Comparison of ENCODE assay signal across 21 cellular contexts in the genomic region with DNA sequence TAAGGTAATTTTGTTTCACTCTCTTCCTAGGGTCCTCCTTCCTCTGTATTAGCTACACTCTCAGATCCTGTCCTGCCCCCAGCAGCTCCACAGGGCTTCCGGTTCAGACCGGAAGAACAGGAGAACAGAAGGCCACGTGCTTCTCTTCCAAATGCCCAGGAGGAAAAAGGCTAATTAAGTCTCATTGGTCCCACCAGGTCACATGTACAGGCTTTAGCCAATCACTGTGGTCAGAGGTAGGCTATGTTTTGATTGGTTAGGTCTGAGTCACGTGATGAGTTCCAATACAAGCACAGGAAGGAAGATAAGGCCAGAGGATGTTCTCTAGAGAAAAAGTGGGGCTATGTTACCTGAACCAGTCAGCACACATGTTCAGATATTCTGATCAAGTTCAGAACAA.
A peak's percentile ranks its signal among the peaks of the same experiment; 100 is the strongest.
DNase-seq lines count a peak whose midpoint lies in the region; ATAC-seq and TF ChIP-seq lines count a peak whose summit lies in the region.
"Had no signal": no experiment of that assay in that cellular context is flagged by ENCODE, and none has a peak within 500 bp of the region (broad histone marks: within the 10 kb centered on the region; RNA-seq: fewer than 3 reads in every experiment).

No MANE protein-coding gene starts in this region.

- H4K5ac ChIP-seq in IMR-90 (ENCODE audit: low read depth, low read length): no peak overlapping the region

- no peaks in the 10 kb centered on the region for H3K9me3 ChIP-seq in IMR-90 (ENCODE audit: control insufficient read depth, insufficient read depth, low read length)
- H3K9me3 ChIP-seq: heart left ventricle, neutrophil had no signal

- no peak for TF ChIP-seq POLR2A in IMR-90 (IDR thresholded peaks at IDR 0.05; ENCODE audit: low read depth, low read length)

- no peak for TF ChIP-seq RAD21 in IMR-90 (IDR thresholded peaks at IDR 0.05; ENCODE audit: low read length)

- no peaks in the 10 kb centered on the region for H3K9me1 ChIP-seq in IMR-90 (ENCODE audit: insufficient read depth, low read length)

- TF ChIP-seq CTCF in IMR-90 (conservative IDR thresholded peaks at IDR 0.05; ENCODE audit: low read depth, low read length) (no peak), progenitor cell of endocrine pancreas (IDR thresholded peaks at IDR 0.05; ENCODE audit: unreplicated experiment) (no peak)

- CTCF ChIA-PET in activated naive CD4-positive, alpha-beta T cell treated with anti-CD3 and anti-CD28 coated beads for 36 hours (lab: Charles Lee): no interaction called here
- CTCF ChIA-PET in IMR-90 (lab: Yijun Ruan, JAX): no interaction called here

- no peak overlapping the region for H3K18ac ChIP-seq in IMR-90 (ENCODE audit: low read depth, low read length)

- dilution Hi-C loops in IMR-90 (cut with HindIII; ENCODE audit: low sequenced_read_pairs, unreplicated experiment): no loop called here

- peaks cover 78% of the 10 kb centered on the region for H3K4me1 Mint-ChIP-seq in activated naive CD4-positive, alpha-beta T cell treated with anti-CD3 and anti-CD28 coated beads for 36 hours (ENCODE audit: low read depth)
- H3K4me1 Mint-ChIP-seq in T-helper 1 cell treated with Interleukin-12 subunit alpha and Interleukin-12 subunit beta and Interleukin-4 antibody, amounts not matched to agents 30 μg/mL and 1 μg/mL, for 36 hours (ENCODE audit: low read depth): peaks cover 50% of the 10 kb centered on the region
- H3K4me1 Mint-ChIP-seq in progenitor cell of endocrine pancreas (ENCODE audit: low read depth): peaks cover 35% of the 10 kb centered on the region
- peaks cover 31% of the 10 kb centered on the region for H3K4me1 Mint-ChIP-seq in stimulated activated naive CD8-positive, alpha-beta T cell treated with anti-CD3 and anti-CD28 coated beads, Interleukin-15, amount 100 ng/mL, for 72 hours

- no peak overlapping the region for H2BK15ac ChIP-seq in IMR-90 (ENCODE audit: low read depth, low read length)

- H2BK5ac ChIP-seq in IMR-90 (ENCODE audit: low read depth, low read length, poor library complexity, severe bottlenecking): no peak overlapping the region

- intact Hi-C loops in activated naive CD4-positive, alpha-beta T cell treated with anti-CD3 and anti-CD28 coated beads for 36 hours (cut with micrococcal nuclease): loop anchor here (10.0 kb wide), 1 partner anchor 793 kb away; no protein-coding TSS in a partner anchor
- intact Hi-C loops in IMR-90 (cut with micrococcal nuclease): no loop called here

- H3K27me3 Mint-ChIP-seq in activated naive CD4-positive, alpha-beta T cell treated with anti-CD3 and anti-CD28 coated beads for 36 hours (ENCODE audit: low read depth): no peaks in the 10 kb centered on the region
- H3K27me3 Mint-ChIP-seq in T-helper 1 cell treated with Interleukin-12 subunit alpha and Interleukin-12 subunit beta and Interleukin-4 antibody, amounts not matched to agents 30 μg/mL and 1 μg/mL, for 36 hours (ENCODE audit: low read depth): no peaks in the 10 kb centered on the region
- no peaks in the 10 kb centered on the region for H3K27me3 Mint-ChIP-seq in progenitor cell of endocrine pancreas
- peaks cover 16% of the 10 kb centered on the region for H3K27me3 Mint-ChIP-seq in stimulated activated naive CD8-positive, alpha-beta T cell treated with anti-CD3 and anti-CD28 coated beads, Interleukin-15, amount 100 ng/mL, for 72 hours

- H2AK5ac ChIP-seq in IMR-90 (ENCODE audit: low read depth, low read length): no peak overlapping the region

- no peak overlapping the region for H2BK20ac ChIP-seq in IMR-90 (ENCODE audit: low read depth, low read length)

- H3K23ac ChIP-seq in IMR-90 (ENCODE audit: low read depth, low read length): no peak overlapping the region

- in situ Hi-C loops in IMR-90 (cut with MboI; ENCODE audit: low sequenced_read_pairs): no loop called here

- no peak overlapping the region for H3K4me2 ChIP-seq in IMR-90 (ENCODE audit: low read depth, low read length)
- H3K4me2 ChIP-seq: PC-9 had no signal

- no peak overlapping the region for H2AK9ac ChIP-seq in IMR-90 (replicated peaks; ENCODE audit: low read depth, low read length, poor library complexity)

- no peak overlapping the region for H4K8ac ChIP-seq in IMR-90 (ENCODE audit: low read depth in 2 of 2, low read length in 2 of 2)

- H3K56ac ChIP-seq in IMR-90 (ENCODE audit: extremely low read depth, insufficient read depth, low read length): no peak overlapping the region

- no peak overlapping the region for H3K14ac ChIP-seq in IMR-90 (replicated peaks; ENCODE audit: low read depth, low read length)

- H3K4me1 ChIP-seq in IMR-90 (ENCODE audit: control insufficient read depth, insufficient read depth, low read length): no peaks in the 10 kb centered on the region

- H3K4me3 Mint-ChIP-seq in activated naive CD4-positive, alpha-beta T cell treated with anti-CD3 and anti-CD28 coated beads for 36 hours: no peak overlapping the region
- H3K4me3 Mint-ChIP-seq in T-helper 1 cell treated with Interleukin-12 subunit alpha and Interleukin-12 subunit beta and Interleukin-4 antibody, amounts not matched to agents 30 μg/mL and 1 μg/mL, for 36 hours: no peak overlapping the region
- no peak overlapping the region for H3K4me3 Mint-ChIP-seq in progenitor cell of endocrine pancreas (ENCODE audit: low read depth)
- no peak overlapping the region for H3K4me3 Mint-ChIP-seq in stimulated activated naive CD8-positive, alpha-beta T cell treated with anti-CD3 and anti-CD28 coated beads, Interleukin-15, amount 100 ng/mL, for 72 hours
- H3K4me3 Mint-ChIP-seq: CD4-positive, alpha-beta memory T cell had no signal

- POLR2A ChIA-PET in IMR-90 (lab: Charles Lee; ENCODE audit: unreplicated experiment): no interaction called here

- WGBS in IMR-90 (ENCODE audit: extremely low coverage in 2 of 2, insufficient read length in 1 of 2), 2 experiments: no CpG with 5 or more reads among the region's 4 CpGs

- H2AFZ ChIP-seq in IMR-90 (replicated peaks; ENCODE audit: low read length, poor library complexity): no peak overlapping the region
- H2AFZ ChIP-seq: PC-9 had no signal

- no peaks in the 10 kb centered on the region for H3K36me3 ChIP-seq in IMR-90 (ENCODE audit: control insufficient read depth, insufficient read depth, low read length)
- H3K36me3 ChIP-seq: heart left ventricle, neutrophil had no signal

- H3K4ac ChIP-seq in IMR-90 (ENCODE audit: low read depth, low read length): no peak overlapping the region

- no peak overlapping the region for H4K91ac ChIP-seq in IMR-90 (ENCODE audit: insufficient read depth, low read depth, low read length)

- no peaks in the 10 kb centered on the region for H3K79me1 ChIP-seq in IMR-90 (ENCODE audit: low read depth in 1 of 2, low read length in 2 of 2)

- no peak for DNase-seq in activated naive CD4-positive, alpha-beta T cell treated with anti-CD3 and anti-CD28 coated beads for 36 hours
- DNase-seq in activated naive CD4-positive, alpha-beta T cell treated with Interleukin-2 at 50 U/mL for 16 hours: no peak
- DNase-seq in IMR-90 (no peak), progenitor cell of endocrine pancreas (ENCODE audit: low spot score, unreplicated experiment) (no peak), kidney glomerular epithelial cell (lab: John Stamatoyannopoulos, UW) (no peak)
- DNase-seq in stimulated activated naive CD8-positive, alpha-beta T cell treated with anti-CD3 and anti-CD28 coated beads, Interleukin-15, amount 100 ng/mL, for 72 hours: no peak
- DNase-seq: activated CD4-positive, alpha-beta T cell treated with anti-CD3 and anti-CD28 coated beads for 1 hour; activated CD8-positive, alpha-beta memory T cell treated with anti-CD3 and anti-CD28 coated beads, Interleukin-2, amount 50 U/mL, for 4 hours; activated effector memory CD4-positive, alpha-beta T cell treated with anti-CD3 and anti-CD28 coated beads, Interleukin-2, amount 50 U/mL, for 16 hours; aorta; CD4-positive, alpha-beta memory T cell; DMS53; effector CD8-positive, alpha-beta T cell; Kasumi-1; NCI-H1417 treated with DMSO at 0.1 percent for 48 hours; PC-9; T-helper 9 cell had no signal

- H4K20me1 ChIP-seq in IMR-90 (ENCODE audit: insufficient read depth, low read length): no peaks in the 10 kb centered on the region

- H3K27ac ChIP-seq in IMR-90 (ENCODE audit: insufficient read depth, low read length): no peak overlapping the region
- H3K27ac ChIP-seq: heart left ventricle, neutrophil, PC-9 had no signal

- H3K9me3 Mint-ChIP-seq in activated naive CD4-positive, alpha-beta T cell treated with anti-CD3 and anti-CD28 coated beads for 36 hours: no peaks in the 10 kb centered on the region
- no peaks in the 10 kb centered on the region for H3K9me3 Mint-ChIP-seq in T-helper 1 cell treated with Interleukin-12 subunit alpha and Interleukin-12 subunit beta and Interleukin-4 antibody, amounts not matched to agents 30 μg/mL and 1 μg/mL, for 36 hours
- H3K9me3 Mint-ChIP-seq in progenitor cell of endocrine pancreas (ENCODE audit: low read depth): peaks cover 2% of the 10 kb centered on the region
- H3K9me3 Mint-ChIP-seq in stimulated activated naive CD8-positive, alpha-beta T cell treated with anti-CD3 and anti-CD28 coated beads, Interleukin-15, amount 100 ng/mL, for 72 hours: no peaks in the 10 kb centered on the region

- ATAC-seq in IMR-90 (ENCODE audit: low read depth) (no peak), HG03196 (IDR thresholded peaks at IDR 0.05; ENCODE audit: unreplicated experiment) (no peak)
- ATAC-seq in stimulated activated naive CD8-positive, alpha-beta T cell treated with anti-CD3 and anti-CD28 coated beads, Interleukin-15, amount 100 ng/mL, for 72 hours: no peak

- H3K9ac ChIP-seq in IMR-90 (ENCODE audit: low read depth, low read length): no peak overlapping the region

- no peaks in the 10 kb centered on the region for H3K27me3 ChIP-seq in IMR-90 (ENCODE audit: control insufficient read depth, insufficient read depth, low read length)
- H3K27me3 ChIP-seq: heart left ventricle had no signal

- H2BK120ac ChIP-seq in IMR-90 (ENCODE audit: low read depth, low read length): no peak overlapping the region

- BruUV-seq in IMR-90 (replicated peaks; lab: Mats Ljungman, UMichigan): no TSS peak

- no peak overlapping the region for H3K4me3 ChIP-seq in IMR-90 (ENCODE audit: insufficient read depth, low read depth, low read length)
- H3K4me3 ChIP-seq: heart left ventricle, PC-9 had no signal

- peaks cover 21% of the 10 kb centered on the region for H3K36me3 Mint-ChIP-seq in activated naive CD4-positive, alpha-beta T cell treated with anti-CD3 and anti-CD28 coated beads for 36 hours (ENCODE audit: low read depth)
- H3K36me3 Mint-ChIP-seq in T-helper 1 cell treated with Interleukin-12 subunit alpha and Interleukin-12 subunit beta and Interleukin-4 antibody, amounts not matched to agents 30 μg/mL and 1 μg/mL, for 36 hours (ENCODE audit: low read depth): peaks cover 19% of the 10 kb centered on the region
- H3K36me3 Mint-ChIP-seq in progenitor cell of endocrine pancreas (ENCODE audit: insufficient read depth): no peaks in the 10 kb centered on the region

- peak overlapping the region; percentile 50 for H3K27ac Mint-ChIP-seq in activated naive CD4-positive, alpha-beta T cell treated with anti-CD3 and anti-CD28 coated beads for 36 hours
- peak overlapping the region; percentile 64 for H3K27ac Mint-ChIP-seq in T-helper 1 cell treated with Interleukin-12 subunit alpha and Interleukin-12 subunit beta and Interleukin-4 antibody, amounts not matched to agents 30 μg/mL and 1 μg/mL, for 36 hours
- peak overlapping the region; percentile 68 for H3K27ac Mint-ChIP-seq in progenitor cell of endocrine pancreas
- no peak overlapping the region for H3K27ac Mint-ChIP-seq in stimulated activated naive CD8-positive, alpha-beta T cell treated with anti-CD3 and anti-CD28 coated beads, Interleukin-15, amount 100 ng/mL, for 72 hours
- H3K27ac Mint-ChIP-seq: CD4-positive, alpha-beta memory T cell had no signal

Comparison
In these comparisons a context has a peak if more than half of its experiments do, and no peak if none do; other contexts are left out.
1. H3K27ac Mint-ChIP-seq: peak in activated naive CD4-positive, alpha-beta T cell treated with anti-CD3 and anti-CD28 coated beads for 36 hours (single experiment), T-helper 1 cell treated with Interleukin-12 subunit alpha and Interleukin-12 subunit beta and Interleukin-4 antibody, amounts not matched to agents 30 μg/mL and 1 μg/mL, for 36 hours (single experiment) and progenitor cell of endocrine pancreas (single experiment); none in stimulated activated naive CD8-positive, alpha-beta T cell treated with anti-CD3 and anti-CD28 coated beads, Interleukin-15, amount 100 ng/mL, for 72 hours (0 of 2).